ENCODE assay signal across 7 cellular contexts in genomic region chr17:29933379-29933778, GRCh38. TPM values are rescaled to one million over a fixed set of nuclear protein-coding genes. Genes with fewer than 3 reads are reported as not detected.
DNase-seq lines count a peak whose midpoint lies in the region; ATAC-seq and TF ChIP-seq lines count a peak whose summit lies in the region.

No MANE protein-coding gene starts in this region.

- no TSS peak for BruUV-seq in mammary epithelial cell (replicated peaks; lab: Mats Ljungman, UMichigan)

- no peak for TF ChIP-seq POLR2A in NB4 (IDR thresholded peaks at IDR 0.05; ENCODE audit: extremely low read depth, insufficient read length)
- TF ChIP-seq POLR2A in Peyer's patch (IDR thresholded peaks at IDR 0.05) = no peak
- TF ChIP-seq POLR2A in gastroesophageal sphincter (IDR thresholded peaks at IDR 0.05) = no peak

- no peak overlapping the region for H2AFZ ChIP-seq in mammary epithelial cell (ENCODE audit: low read depth, low read length)

- H3K9ac ChIP-seq in mammary epithelial cell (ENCODE audit: insufficient read depth, low read length) = no peak overlapping the region

- H3K4me2 ChIP-seq in mammary epithelial cell (ENCODE audit: insufficient read depth, low read depth, low read length) = no peak overlapping the region

- H3K36me3 ChIP-seq in mammary epithelial cell (ENCODE audit: insufficient read depth, low read length) (no peaks in the 10 kb centered on the region), Peyer's patch (no peaks in the 10 kb centered on the region), gastroesophageal sphincter (no peaks in the 10 kb centered on the region)

- H3K4me3 ChIP-seq in NB4 (ENCODE audit: low read depth, low read length) (no peak overlapping the region), mammary epithelial cell (replicated peaks in 1 of 3; ENCODE audit: insufficient read depth in 1 of 3, low read depth in 2 of 3, low read length in 3 of 3) (no peak overlapping the region), Peyer's patch (no peak overlapping the region), gastroesophageal sphincter (no peak overlapping the region)

- H3K9me3 ChIP-seq in mammary epithelial cell (replicated peaks; ENCODE audit: insufficient read depth, low read length) (no peaks in the 10 kb centered on the region), Peyer's patch (no peaks in the 10 kb centered on the region), gastroesophageal sphincter (no peaks in the 10 kb centered on the region)

- WGBS in mammary epithelial cell (ENCODE audit: low coverage, missing lambda C conversion rate) = 23% methylated on average over 2 of the region's 2 CpGs
- 42 to 47% methylated on average over 2 of the region's 2 CpGs for WGBS in gastroesophageal sphincter (ENCODE audit: low coverage in 1 of 2), 2 donors

- peaks cover 9% of the 10 kb centered on the region for H3K4me1 ChIP-seq in mammary epithelial cell (ENCODE audit: insufficient read depth, low read length)
- peaks cover 0 to 15% (median 3%) of the 10 kb centered on the region in 4 donors for H3K4me1 ChIP-seq in Peyer's patch
- H3K4me1 ChIP-seq in gastroesophageal sphincter = peaks cover 2 to 24% (median 14%) of the 10 kb centered on the region in 3 donors

- TF ChIP-seq CTCF in NB4 (IDR thresholded peaks at IDR 0.05; ENCODE audit: low read depth, low read length) = no peak
- TF ChIP-seq CTCF in mammary epithelial cell (conservative IDR thresholded peaks at IDR 0.05 in 1 of 2, IDR thresholded peaks at IDR 0.05 in 1 of 2; ENCODE audit: extremely low read depth in 1 of 2, insufficient read depth in 1 of 2, low read depth in 1 of 2, low read length in 2 of 2) = peak; percentile 28 to 63
- TF ChIP-seq CTCF in Peyer's patch (IDR thresholded peaks at IDR 0.05) = peak in 2 of 6 experiments; percentile 13 to 17
- no peak for TF ChIP-seq CTCF in gastroesophageal sphincter (IDR thresholded peaks at IDR 0.05)

- no peaks in the 10 kb centered on the region for H3K27me3 ChIP-seq in mammary epithelial cell (ENCODE audit: insufficient read depth, low read length)
- no peaks in the 10 kb centered on the region for H3K27me3 ChIP-seq in Peyer's patch
- no peaks in the 10 kb centered on the region for H3K27me3 ChIP-seq in gastroesophageal sphincter

- peak; percentile 47 for DNase-seq in EH (ENCODE audit: low read depth)
- DNase-seq in NB4 (ENCODE audit: low read depth) = peak; percentile 20
- DNase-seq in mammary epithelial cell = peak; percentile 40
- DNase-seq in myocyte (ENCODE audit: low read depth) = peak; percentile 60
- no peak for DNase-seq in Peyer's patch

- ATAC-seq in gastroesophageal sphincter (no peak), HG03571 (IDR thresholded peaks at IDR 0.05; ENCODE audit: unreplicated experiment) (no peak)

- H3K27ac ChIP-seq in mammary epithelial cell (ENCODE audit: insufficient read depth, low read depth, low read length) (no peak overlapping the region), Peyer's patch (no peak overlapping the region), gastroesophageal sphincter (no peak overlapping the region)

- in situ Hi-C loops in mammary epithelial cell (cut with MboI; ENCODE audit: low sequenced_read_pairs in 2 of 2) = loop anchor here in 1 of 2 donors (5.0 to 25.0 kb wide), 3 partner anchors 81 to 296 kb away; no protein-coding TSS in a partner anchor

- H4K20me1 ChIP-seq in mammary epithelial cell (ENCODE audit: insufficient read depth, low read length) = no peaks in the 10 kb centered on the region

- H3K79me2 ChIP-seq in mammary epithelial cell (ENCODE audit: insufficient read depth, low read length) = peaks cover 16% of the 10 kb centered on the region

- no peak for TF ChIP-seq EP300 in gastroesophageal sphincter (IDR thresholded peaks at IDR 0.05)

- intact Hi-C loops in mammary epithelial cell (cut with micrococcal nuclease) = loop anchor here (1.0 kb wide), 3 partner anchors 67 to 160 kb away; no protein-coding TSS in a partner anchor

- dilution Hi-C loops in mammary epithelial cell (cut with HindIII; ENCODE audit: low sequenced_read_pairs) = loop anchor here (5.0 kb wide), 3 partner anchors 44 to 371 kb away; no protein-coding TSS in a partner anchor

- CTCF ChIA-PET in mammary epithelial cell (lab: Charles Lee; ENCODE audit: low non-redundant PET) = no interaction called here

RNA-seq across cellular contexts. Expression of gene SSH2, which starts 3.4 kb away (rescaled TPM):
- total RNA-seq in mammary epithelial cell (10 to 100 TPM; 14.7 to 30.1 TPM), myocyte (21.5 and 26.7 TPM in 2 replicates), Peyer's patch (100 to 1,000 TPM in 1 of 4 donors, 10 to 100 TPM in 3; 45.4 to 139 (median 58.2) TPM), gastroesophageal sphincter (10 to 100 TPM; 16.0 to 39.7 (median 24.9) TPM)
- polyA plus RNA-seq in mammary epithelial cell = 14.3 TPM
- polyA minus RNA-seq in mammary epithelial cell = 47.9 TPM
- 12.8 TPM for polyA plus RNA-seq in myocyte (2012)

RNA-seq across cellular contexts. Expression of gene EFCAB5, which starts 8.1 kb away (rescaled TPM):
- total RNA-seq in mammary epithelial cell = under 1 TPM in 1 of 2 donors, not detected in 1; 0.33 TPM
- 0.17 TPM for polyA plus RNA-seq in mammary epithelial cell
- not detected for polyA minus RNA-seq in mammary epithelial cell
- total RNA-seq in myocyte = 0.16 and 0.70 TPM in 2 replicates
- 0.21 TPM for polyA plus RNA-seq in myocyte (2012)
- 1 to 10 TPM in 3 of 4 donors, under 1 TPM in 1; 0.53 to 5.8 (median 1.6) TPM for total RNA-seq in Peyer's patch
- 1 to 10 TPM in 1 of 4 donors, under 1 TPM in 1, not detected in 2; 0.27 to 2.8 TPM for total RNA-seq in gastroesophageal sphincter

Comparison
In these comparisons a context has a peak if more than half of its experiments do, and no peak if none do; other contexts are left out.
1. DNase-seq: peak in EH (single experiment), NB4 (single experiment), mammary epithelial cell (single experiment) and myocyte (single experiment); none in Peyer's patch (0 of 3).
2. CTCF ChIP-seq: peak in mammary epithelial cell (2 of 2); none in NB4 (single experiment) and gastroesophageal sphincter (0 of 4).